ENCODE assay signal across 10 cellular contexts in the genomic region with DNA sequence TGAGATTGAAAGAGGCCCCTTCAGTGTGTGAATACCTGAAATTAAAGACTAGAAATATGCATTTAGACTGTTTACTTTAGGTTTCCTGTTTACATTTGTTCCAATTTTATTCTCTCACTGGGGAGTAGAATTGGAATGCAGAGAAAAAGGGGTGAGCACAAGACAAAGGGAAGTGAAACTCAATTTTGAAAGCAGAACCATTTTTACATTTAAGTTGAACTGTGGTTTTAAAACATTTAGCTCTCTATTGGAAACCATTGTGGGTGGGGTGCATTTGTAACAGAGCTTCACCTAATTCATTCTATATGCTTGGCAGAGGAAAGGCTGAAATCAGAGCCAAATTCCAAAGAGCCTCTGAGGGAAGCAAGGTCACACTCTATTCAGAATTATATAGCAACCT.
DNase-seq lines count a peak whose midpoint lies in the region; ATAC-seq, FAIRE-seq and TF ChIP-seq lines count a peak whose summit lies in the region.
"Had no signal": no experiment of that assay in that cellular context is flagged by ENCODE, and none has a peak within 500 bp of the region (broad histone marks: within the 10 kb centered on the region; RNA-seq: fewer than 3 reads in every experiment).

No MANE protein-coding gene starts in this region.

- DNase-seq in GM10266 (ENCODE audit: extremely low spot score) (peak; percentile 14), dedifferentiated amniotic fluid mesenchymal stem cell (ENCODE audit: extremely low spot score) (peak; percentile 27), GOT3 (lab: John Stamatoyannopoulos, UW) (no peak), RCC 7860 (ENCODE audit: low spot score) (no peak)
- DNase-seq in activated CD4-positive, alpha-beta memory T cell treated with anti-CD3 and anti-CD28 coated beads for 36 hours: no peak
- DNase-seq in stimulated activated CD4-positive, alpha-beta T cell treated with anti-CD3 and anti-CD28 coated beads, Interleukin-4, amount 100 ng/mL, for 24 hours: no peak
- DNase-seq: SHP77 had no signal

- no peak for FAIRE-seq in RCC 7860 (lab: Jason Lieb, UNC)
- FAIRE-seq: colon had no signal

- no peaks in the 10 kb centered on the region for H3K27me3 Mint-ChIP-seq in activated CD4-positive, alpha-beta memory T cell treated with anti-CD3 and anti-CD28 coated beads for 36 hours

- peaks cover 2% of the 10 kb centered on the region for H3K9me3 Mint-ChIP-seq in activated CD4-positive, alpha-beta memory T cell treated with anti-CD3 and anti-CD28 coated beads for 36 hours

- POLR2A ChIA-PET in activated CD4-positive, alpha-beta memory T cell treated with anti-CD3 and anti-CD28 coated beads for 36 hours (lab: Charles Lee): no interaction called here

- intact Hi-C loops in activated CD4-positive, alpha-beta memory T cell treated with anti-CD3 and anti-CD28 coated beads for 36 hours (cut with micrococcal nuclease): loop anchor here (10.0 kb wide), 1 partner anchor 350 kb away; a partner anchor contains a TSS

- no peak overlapping the region for H3K4me3 Mint-ChIP-seq in activated CD4-positive, alpha-beta memory T cell treated with anti-CD3 and anti-CD28 coated beads for 36 hours

- TF ChIP-seq CTCF in GM10266 (IDR thresholded peaks at IDR 0.05; ENCODE audit: control insufficient read depth, insufficient read depth, low read depth, missing control alignments): no peak

- H3K4me1 Mint-ChIP-seq in activated CD4-positive, alpha-beta memory T cell treated with anti-CD3 and anti-CD28 coated beads for 36 hours (ENCODE audit: low read depth): peaks cover 37% of the 10 kb centered on the region

- CTCF ChIA-PET in activated CD4-positive, alpha-beta memory T cell treated with anti-CD3 and anti-CD28 coated beads for 36 hours (lab: Charles Lee): no interaction called here

- H3K27ac Mint-ChIP-seq in activated CD4-positive, alpha-beta memory T cell treated with anti-CD3 and anti-CD28 coated beads for 36 hours: no peak overlapping the region

- no peaks in the 10 kb centered on the region for H3K36me3 Mint-ChIP-seq in activated CD4-positive, alpha-beta memory T cell treated with anti-CD3 and anti-CD28 coated beads for 36 hours

- ATAC-seq in GM21526 (IDR thresholded peaks at IDR 0.05; ENCODE audit: low FRiP score, unreplicated experiment) (peak; percentile 62), HG03521 (IDR thresholded peaks at IDR 0.05; ENCODE audit: unreplicated experiment) (peak; percentile 64)

Comparison
In these comparisons a context has a peak if more than half of its experiments do, and no peak if none do; other contexts are left out.
1. DNase-seq: peak in GM10266 (single experiment) and dedifferentiated amniotic fluid mesenchymal stem cell (single experiment); none in GOT3 (single experiment), RCC 7860 (single experiment), activated CD4-positive, alpha-beta memory T cell treated with anti-CD3 and anti-CD28 coated beads for 36 hours (single experiment) and stimulated activated CD4-positive, alpha-beta T cell treated with anti-CD3 and anti-CD28 coated beads, Interleukin-4, amount 100 ng/mL, for 24 hours (single experiment).